ENCODE assay signal across 10 cellular contexts in genomic region chr2:218964041-218964771, GRCh38. TPM values are rescaled to one million over a fixed set of nuclear protein-coding genes. Genes with fewer than 3 reads are reported as not detected.
DNase-seq lines count a peak whose midpoint lies in the region; ATAC-seq and TF ChIP-seq lines count a peak whose summit lies in the region.
"Had no signal": no experiment of that assay in that cellular context is flagged by ENCODE, and none has a peak within 500 bp of the region (broad histone marks: within the 10 kb centered on the region; RNA-seq: fewer than 3 reads in every experiment).

No MANE protein-coding gene starts in this region.

- H3K23ac ChIP-seq in H9 (ENCODE audit: insufficient read length, low read depth, low read length) = no peak overlapping the region

- peak overlapping the region; percentile 49 for H3K4me2 ChIP-seq in H9 (ENCODE audit: insufficient read depth, insufficient read length, low read length)

- peaks cover 0 to 2% of the 10 kb centered on the region in 2 experiments; a peak in 2 of 5 replicates for H3K9me3 Mint-ChIP-seq in H9
- H3K9me3 Mint-ChIP-seq in activated CD8-positive, alpha-beta T cell treated with anti-CD3 and anti-CD28 coated beads for 36 hours = no peaks in the 10 kb centered on the region

- H3K27me3 ChIP-seq in H9 (ENCODE audit: insufficient read depth, low read length) = peaks cover 20% of the 10 kb centered on the region

- DNase-seq in ACHN (peak; percentile 81), H9 (no peak), foreskin fibroblast (peak; percentile 59 to 63), T1000 (lab: John Stamatoyannopoulos, UW) (no peak)
- DNase-seq in activated CD8-positive, alpha-beta T cell treated with anti-CD3 and anti-CD28 coated beads for 36 hours = no peak
- DNase-seq in stimulated activated naive CD8-positive, alpha-beta T cell treated with anti-CD3 and anti-CD28 coated beads, Interleukin-15, Interleukin-2, amounts not matched to agents 100 U/mL and 50 U/mL, for 24 hours = no peak
- DNase-seq: activated gamma-delta T cell, H7 had no signal

- H3K4me1 Mint-ChIP-seq in H9 = peaks cover 21 to 29% of the 10 kb centered on the region in 2 experiments
- peaks cover 13% of the 10 kb centered on the region for H3K4me1 Mint-ChIP-seq in activated CD8-positive, alpha-beta T cell treated with anti-CD3 and anti-CD28 coated beads for 36 hours (ENCODE audit: low read depth)

- no peak overlapping the region for H3K56ac ChIP-seq in H9 (ENCODE audit: insufficient read length, low read depth, low read length)

- no peaks in the 10 kb centered on the region for H3K9me3 ChIP-seq in H9 (ENCODE audit: control insufficient read depth, low read depth, low read length)

- no peak overlapping the region for H2BK20ac ChIP-seq in H9 (ENCODE audit: low read depth, low read length, poor library complexity, severe bottlenecking)

- no peak overlapping the region for H3K4me3 ChIP-seq in foreskin fibroblast (ENCODE audit: low read depth in 1 of 2, low read length in 2 of 2)

- H3K27me3 Mint-ChIP-seq in H9 (ENCODE audit: low read depth) = peaks cover 64% of the 10 kb centered on the region
- H3K27me3 Mint-ChIP-seq in activated CD8-positive, alpha-beta T cell treated with anti-CD3 and anti-CD28 coated beads for 36 hours = peaks cover 63% of the 10 kb centered on the region

- H3T11ph ChIP-seq in H9 (ENCODE audit: low read length) = no peak overlapping the region

- H3K9ac ChIP-seq in H9 (ENCODE audit: extremely low read depth, insufficient read length, low read length) = no peak overlapping the region

- no peak overlapping the region for H3K14ac ChIP-seq in H9 (ENCODE audit: insufficient read depth, low read length)

- intact Hi-C loops in activated CD8-positive, alpha-beta T cell treated with anti-CD3 and anti-CD28 coated beads for 36 hours (cut with micrococcal nuclease) = no loop called here

- H3K79me2 ChIP-seq in H9 (ENCODE audit: insufficient read depth, low read length) = no peaks in the 10 kb centered on the region

- no peak for ATAC-seq in HG02885 (IDR thresholded peaks at IDR 0.05; ENCODE audit: poor library complexity, unreplicated experiment)
- ATAC-seq in activated CD8-positive, alpha-beta T cell treated with anti-CD3 and anti-CD28 coated beads for 36 hours = no peak
- no peak for ATAC-seq in stimulated activated naive CD8-positive, alpha-beta T cell treated with anti-CD3 and anti-CD28 coated beads, Interleukin-15, Interleukin-2, amounts not matched to agents 100 U/mL and 50 U/mL, for 24 hours

- TF ChIP-seq CTCF in H9 (conservative IDR thresholded peaks at IDR 0.05) (no peak), foreskin fibroblast (IDR thresholded peaks at IDR 0.05; ENCODE audit: low read depth, low read length) (no peak)
- no peak for TF ChIP-seq CTCF in activated CD8-positive, alpha-beta T cell treated with anti-CD3 and anti-CD28 coated beads for 36 hours (IDR thresholded peaks at IDR 0.05)

- no peak overlapping the region for H4K91ac ChIP-seq in H9 (ENCODE audit: insufficient read length, low read depth, low read length)

- in situ Hi-C loops in ACHN (cut with HindIII; ENCODE audit: low pct_ligation_motif_present, low pct_unique_long_range_greater_than_20kb, low sequenced_read_pairs) = no loop called here

- no peaks in the 10 kb centered on the region for H3K79me1 ChIP-seq in H9 (ENCODE audit: insufficient read depth, low read depth, low read length, poor library complexity, severe bottlenecking)

- no peak overlapping the region for H3K4ac ChIP-seq in H9 (ENCODE audit: low read depth, low read length)

- H3K36me3 Mint-ChIP-seq in H9 (ENCODE audit: insufficient read depth in 1 of 3, low read depth in 3 of 3) = no peaks in the 10 kb centered on the region; a peak in 3 of 7 replicates
- peaks cover 2% of the 10 kb centered on the region for H3K36me3 Mint-ChIP-seq in activated CD8-positive, alpha-beta T cell treated with anti-CD3 and anti-CD28 coated beads for 36 hours (ENCODE audit: low read depth)

- no peak overlapping the region for H3K27ac ChIP-seq in H9 (ENCODE audit: insufficient read length, low read depth, low read length)

- H4K8ac ChIP-seq in H9 (replicated peaks; ENCODE audit: insufficient read length, low read depth, low read length) = no peak overlapping the region

- H2AK5ac ChIP-seq in H9 (ENCODE audit: insufficient read length, low read length) = no peak overlapping the region

- POLR2A ChIA-PET in activated CD8-positive, alpha-beta T cell treated with anti-CD3 and anti-CD28 coated beads for 36 hours (lab: Charles Lee) = no interaction called here

- H3K4me1 ChIP-seq in H9 (ENCODE audit: insufficient read depth, low read length) = peaks cover 4% of the 10 kb centered on the region; the same call in 1 of the 2 replicates

- WGBS in H9 (ENCODE audit: extremely low coverage, insufficient read length, low lambda C conversion rate) = no CpG with 5 or more reads among the region's 5 CpGs

- H4K5ac ChIP-seq in H9 (ENCODE audit: insufficient read length, low read depth, low read length) = no peak overlapping the region

- no peak overlapping the region for H2BK15ac ChIP-seq in H9 (ENCODE audit: low read depth, low read length)

- no peaks in the 10 kb centered on the region for H4K20me1 ChIP-seq in H9 (ENCODE audit: control insufficient read depth, insufficient read depth, insufficient read length)

- H2BK5ac ChIP-seq in H9 (ENCODE audit: insufficient read length, low read length) = no peak overlapping the region

- H3K4me3 Mint-ChIP-seq in H9 = peak overlapping the region; percentile 78 to 84; a peak in 3 of 5 replicates
- H3K4me3 Mint-ChIP-seq in activated CD8-positive, alpha-beta T cell treated with anti-CD3 and anti-CD28 coated beads for 36 hours = no peak overlapping the region

- H2BK12ac ChIP-seq in H9 (ENCODE audit: insufficient read length, low read depth, low read length) = no peak overlapping the region

- H3K18ac ChIP-seq in H9 (ENCODE audit: insufficient read length, low read depth, low read length) = peak overlapping the region; percentile 29

- H3K23me2 ChIP-seq in H9 (ENCODE audit: insufficient read length, low read depth, low read length, poor library complexity, severe bottlenecking) = peaks cover 12% of the 10 kb centered on the region

- H2BK120ac ChIP-seq in H9 (ENCODE audit: low read depth, low read length, poor library complexity, severe bottlenecking) = no peak overlapping the region

- CTCF ChIA-PET in activated CD8-positive, alpha-beta T cell treated with anti-CD3 and anti-CD28 coated beads for 36 hours (lab: Charles Lee) = interaction anchor here (0.9 to 1.1 kb wide), 3 partner anchors 16 to 46 kb away, joined by 3 read pairs; no protein-coding TSS in a partner anchor

- H3K27ac Mint-ChIP-seq in H9 = peak overlapping the region in 2 of 3 experiments; percentile 22 to 96; a peak in 2 of 7 replicates
- H3K27ac Mint-ChIP-seq in activated CD8-positive, alpha-beta T cell treated with anti-CD3 and anti-CD28 coated beads for 36 hours = no peak overlapping the region

- H2AFZ ChIP-seq in H9 (ENCODE audit: low read length) = no peak overlapping the region

TF ChIP-seq in PFSK-1, 5 proteins besides CTCF, POLR2A, EP300 and RAD21:
- TF ChIP-seq POLR2AphosphoS5 (IDR thresholded peaks at IDR 0.05; ENCODE audit: low read depth, low read length) (0 out of 2 replicates have a peak, but pooled peaks have one; percentile 17), FOXP2 (optimal IDR thresholded peaks at IDR 0.05; ENCODE audit: borderline replicate concordance, extremely low read depth, extremely low read length, insufficient read depth) (no peak), REST (IDR thresholded peaks at IDR 0.05; ENCODE audit: insufficient read depth in 1 of 2, low read depth in 2 of 2, low read length in 2 of 2) (peak; percentile 49 to 56; a peak in 2 of 4 replicates), SIN3A (IDR thresholded peaks at IDR 0.05; ENCODE audit: borderline replicate concordance, insufficient read depth, low read length) (no peak), TAF1 (IDR thresholded peaks at IDR 0.05; ENCODE audit: borderline replicate concordance, insufficient read depth, low read length) (0 out of 2 replicates have a peak, but pooled peaks have one; percentile 17)

RNA-seq across cellular contexts. Expression of gene CDK5R2, which starts 4.7 kb away (rescaled TPM):
- total RNA-seq in H9 (2021) = 0.11 and 0.26 TPM in 2 replicates
- polyA plus RNA-seq in PFSK-1 (2012; ENCODE audit: insufficient read length, low read depth) = 2.5 TPM
- total RNA-seq in activated CD8-positive, alpha-beta T cell treated with anti-CD3 and anti-CD28 coated beads for 36 hours = not detected

RNA-seq across cellular contexts. Expression of gene FEV, which starts 20.8 kb away (rescaled TPM):
- not detected in 2 replicates for total RNA-seq in H9 (2021)
- not detected for polyA plus RNA-seq in PFSK-1 (2012; ENCODE audit: insufficient read length, low read depth)
- not detected for total RNA-seq in activated CD8-positive, alpha-beta T cell treated with anti-CD3 and anti-CD28 coated beads for 36 hours
- total RNA-seq: H7 had no signal

RNA-seq across cellular contexts. Expression of gene CRYBA2, which starts 29.0 kb away (rescaled TPM):
- total RNA-seq in H9 (2021) = not detected in 2 replicates
- not detected for polyA plus RNA-seq in PFSK-1 (2012; ENCODE audit: insufficient read length, low read depth)
- total RNA-seq in activated CD8-positive, alpha-beta T cell treated with anti-CD3 and anti-CD28 coated beads for 36 hours = not detected
- total RNA-seq: H7 had no signal

Comparison
In these comparisons a context has a peak if more than half of its experiments do, and no peak if none do; other contexts are left out.
1. DNase-seq: peak in ACHN (single experiment) and foreskin fibroblast (2 of 2); none in H9 (single experiment), T1000 (single experiment), activated CD8-positive, alpha-beta T cell treated with anti-CD3 and anti-CD28 coated beads for 36 hours (single experiment) and stimulated activated naive CD8-positive, alpha-beta T cell treated with anti-CD3 and anti-CD28 coated beads, Interleukin-15, Interleukin-2, amounts not matched to agents 100 U/mL and 50 U/mL, for 24 hours (single experiment).